Comparison of ENCODE assay signal across 24 cellular contexts in genomic region chr10:93300518-93300917, GRCh38.
"Had no signal": no experiment of that assay in that cellular context is flagged by ENCODE, and none has a peak within 500 bp of the region (broad histone marks: within the 10 kb centered on the region; RNA-seq: fewer than 3 reads in every experiment).

No MANE protein-coding gene starts in this region.

- H3K36me3 ChIP-seq: gastrocnemius medialis, left ventricle myocardium inferior, neutrophil, right lobe of liver, uterus had no signal

- H3K4me1 ChIP-seq: esophagus squamous epithelium, gastrocnemius medialis, left ventricle myocardium inferior, right lobe of liver, uterus had no signal

- H3K27me3 ChIP-seq: esophagus squamous epithelium, neutrophil, right lobe of liver, uterus had no signal

- H3K9me3 ChIP-seq: esophagus squamous epithelium, gastrocnemius medialis, left ventricle myocardium inferior, neutrophil, right lobe of liver, thoracic aorta, uterus had no signal

- ATAC-seq: activated CD4-positive, CD25-positive, alpha-beta regulatory T cell treated with anti-CD3 and anti-CD28 coated beads, Interleukin-2, amount 50 U/mL, for 24 hours; gastrocnemius medialis; right lobe of liver; stimulated activated effector memory CD8-positive, alpha-beta T cell treated with anti-CD3 and anti-CD28 coated beads, Interleukin-12 subunit alpha, Interleukin-12 subunit beta, amount 100 ng/mL, for 72 hours had no signal

- H3K4me3 ChIP-seq: esophagus squamous epithelium, gastrocnemius medialis, left ventricle myocardium inferior, lung, right lobe of liver, uterus had no signal

- H3K27ac ChIP-seq: epithelial cell of prostate, esophagus squamous epithelium, gastrocnemius medialis, left ventricle myocardium inferior, neutrophil, right lobe of liver, thoracic aorta, uterus, VCaP had no signal

- DNase-seq: activated CD4-positive, alpha-beta T cell treated with anti-CD3 and anti-CD28 coated beads for 48 hours; activated CD4-positive, alpha-beta T cell treated with anti-CD3 and anti-CD28 coated beads, Interleukin-2, amount 50 U/mL, for 48 hours; activated CD8-positive, alpha-beta memory T cell treated with anti-CD3 and anti-CD28 coated beads, Interleukin-2, amount 50 U/mL, for 4 hours; activated gamma-delta T cell; activated naive CD4-positive, alpha-beta T cell treated with anti-CD3 and anti-CD28 coated beads, Interleukin-2, amount 10 ng/mL, durations not matched to agents 7 days and 5 days; activated T-cell treated with anti-CD3 and anti-CD28 coated beads, Interleukin-2, amount 50 U/mL, for 1 hour; amniotic stem cell; caudate nucleus; esophagus squamous epithelium; gastrocnemius medialis; glutamatergic neuron; islet precursor cell; left ventricle myocardium inferior; right lobe of liver; stimulated activated CD4-positive, alpha-beta T cell treated with anti-CD3 and anti-CD28 coated beads, Interleukin-12 subunit alpha, Interleukin-12 subunit beta, amount 100 ng/mL, for 4 hours; stimulated activated CD4-positive, alpha-beta T cell treated with anti-CD3 and anti-CD28 coated beads, Interleukin-4, amount 100 ng/mL, for 24 hours; uterus had no signal
